Comparison of ENCODE assay signal across 11 cellular contexts in the genomic region with DNA sequence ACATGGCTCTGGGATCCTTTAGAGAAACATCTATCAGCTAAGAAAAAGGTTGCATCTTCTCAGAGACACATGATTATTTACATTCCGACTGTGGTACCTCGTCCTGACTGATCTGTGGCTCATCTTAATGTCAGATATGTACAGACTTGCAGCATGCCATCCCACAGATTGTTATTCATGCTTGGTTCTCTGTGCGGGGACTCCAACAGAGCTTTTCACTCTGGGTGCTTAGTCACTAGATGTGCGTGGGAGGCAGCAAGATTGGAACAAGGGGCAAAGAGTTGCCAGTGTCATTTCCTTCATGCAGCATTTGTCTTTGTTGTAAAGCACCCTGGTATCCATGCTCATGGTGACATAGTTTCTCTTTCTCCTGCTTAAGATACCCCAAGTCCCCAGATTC.
DNase-seq lines count a peak whose midpoint lies in the region; ATAC-seq and TF ChIP-seq lines count a peak whose summit lies in the region.
"Had no signal": no experiment of that assay in that cellular context is flagged by ENCODE, and none has a peak within 500 bp of the region (broad histone marks: within the 10 kb centered on the region; RNA-seq: fewer than 3 reads in every experiment).

No MANE protein-coding gene starts in this region.

- H3K79me2 ChIP-seq in GM23248 (ENCODE audit: insufficient read depth), result no peaks in the 10 kb centered on the region

- H2AFZ ChIP-seq in GM23248, result no peak overlapping the region
- H2AFZ ChIP-seq: PC-9 had no signal

- no peak for ATAC-seq in GM18505 (IDR thresholded peaks at IDR 0.05; ENCODE audit: unreplicated experiment)
- ATAC-seq: left colon had no signal

- no peaks in the 10 kb centered on the region for H4K20me1 ChIP-seq in GM23248 (ENCODE audit: insufficient read depth)

- H3K9me2 ChIP-seq in GM23248 (ENCODE audit: insufficient read depth), result no peaks in the 10 kb centered on the region

- H3K9me3 ChIP-seq in GM23248 (ENCODE audit: low read depth), result no peaks in the 10 kb centered on the region

- H3K36me3 ChIP-seq in GM23248 (ENCODE audit: low read depth), result peaks cover 8% of the 10 kb centered on the region; the same call in 1 of the 2 replicates
- H3K36me3 ChIP-seq: cardiac muscle cell had no signal

- peaks cover 16% of the 10 kb centered on the region for H3K4me1 ChIP-seq in GM23248 (ENCODE audit: insufficient read depth)

- H3K4me2 ChIP-seq in GM23248 (ENCODE audit: unreplicated experiment), result peak overlapping the region; percentile 40
- H3K4me2 ChIP-seq: PC-9 had no signal

- TF ChIP-seq POLR2A in GM18505 (IDR thresholded peaks at IDR 0.05; ENCODE audit: borderline replicate concordance, extremely low read depth, insufficient read depth, insufficient read length), result no peak

- H3K9ac ChIP-seq in GM23248, result no peak overlapping the region

- H3K27ac ChIP-seq in GM23248, result peak overlapping the region; percentile 50
- H3K27ac ChIP-seq: cardiac muscle cell, PC-9 had no signal

- H3K4me3 ChIP-seq in GM23248, result no peak overlapping the region
- H3K4me3 ChIP-seq: cardiac muscle cell, PC-9 had no signal

- H3F3A ChIP-seq in GM23248 (ENCODE audit: insufficient read depth), result peaks cover 18% of the 10 kb centered on the region

- DNase-seq in GM23248 (peak; percentile 95), SK-MEL-5 (ENCODE audit: low read depth, low spot score) (peak; percentile 27), dermis blood vessel endothelial cell (peak; percentile 54), NCI-H2029 (lab: John Stamatoyannopoulos, UW) (no peak), NCI-H82 (lab: John Stamatoyannopoulos, UW) (no peak), NCI-H446 treated with DMSO at 0.1 percent for 48 hours (lab: John Stamatoyannopoulos, UW) (no peak)
- peak; percentile 70 for DNase-seq in stimulated activated CD4-positive, alpha-beta T cell treated with anti-CD3 and anti-CD28 coated beads, Interleukin-2, amount 100 ng/mL, for 4 hours (ENCODE audit: low read depth)
- DNase-seq: left colon, PC-9 had no signal

- in situ Hi-C loops in GM23248 (cut with MboI) (no loop called here), SK-MEL-5 (cut with HindIII; ENCODE audit: low pct_unique_long_range_greater_than_20kb, low sequenced_read_pairs) (no loop called here)

- WGBS in GM23248 (ENCODE audit: low coverage in 1 of 2, low lambda C conversion rate in 2 of 2, missing lambda C conversion rate in 2 of 2), 2 experiments, result 1 to 7% methylated on average over 4 of the region's 4 CpGs

- H3K27me3 ChIP-seq in GM23248 (replicated peaks; ENCODE audit: insufficient read depth), result no peaks in the 10 kb centered on the region
- H3K27me3 ChIP-seq: cardiac muscle cell had no signal

Comparison
In these comparisons a context has a peak if more than half of its experiments do, and no peak if none do; other contexts are left out.
1. DNase-seq: peak in GM23248 (single experiment), SK-MEL-5 (single experiment), dermis blood vessel endothelial cell (single experiment) and stimulated activated CD4-positive, alpha-beta T cell treated with anti-CD3 and anti-CD28 coated beads, Interleukin-2, amount 100 ng/mL, for 4 hours (single experiment); none in NCI-H2029 (single experiment), NCI-H82 (single experiment) and NCI-H446 treated with DMSO at 0.1 percent for 48 hours (single experiment).